ENCODE assay signal across 1 cellular context in the genomic region with DNA sequence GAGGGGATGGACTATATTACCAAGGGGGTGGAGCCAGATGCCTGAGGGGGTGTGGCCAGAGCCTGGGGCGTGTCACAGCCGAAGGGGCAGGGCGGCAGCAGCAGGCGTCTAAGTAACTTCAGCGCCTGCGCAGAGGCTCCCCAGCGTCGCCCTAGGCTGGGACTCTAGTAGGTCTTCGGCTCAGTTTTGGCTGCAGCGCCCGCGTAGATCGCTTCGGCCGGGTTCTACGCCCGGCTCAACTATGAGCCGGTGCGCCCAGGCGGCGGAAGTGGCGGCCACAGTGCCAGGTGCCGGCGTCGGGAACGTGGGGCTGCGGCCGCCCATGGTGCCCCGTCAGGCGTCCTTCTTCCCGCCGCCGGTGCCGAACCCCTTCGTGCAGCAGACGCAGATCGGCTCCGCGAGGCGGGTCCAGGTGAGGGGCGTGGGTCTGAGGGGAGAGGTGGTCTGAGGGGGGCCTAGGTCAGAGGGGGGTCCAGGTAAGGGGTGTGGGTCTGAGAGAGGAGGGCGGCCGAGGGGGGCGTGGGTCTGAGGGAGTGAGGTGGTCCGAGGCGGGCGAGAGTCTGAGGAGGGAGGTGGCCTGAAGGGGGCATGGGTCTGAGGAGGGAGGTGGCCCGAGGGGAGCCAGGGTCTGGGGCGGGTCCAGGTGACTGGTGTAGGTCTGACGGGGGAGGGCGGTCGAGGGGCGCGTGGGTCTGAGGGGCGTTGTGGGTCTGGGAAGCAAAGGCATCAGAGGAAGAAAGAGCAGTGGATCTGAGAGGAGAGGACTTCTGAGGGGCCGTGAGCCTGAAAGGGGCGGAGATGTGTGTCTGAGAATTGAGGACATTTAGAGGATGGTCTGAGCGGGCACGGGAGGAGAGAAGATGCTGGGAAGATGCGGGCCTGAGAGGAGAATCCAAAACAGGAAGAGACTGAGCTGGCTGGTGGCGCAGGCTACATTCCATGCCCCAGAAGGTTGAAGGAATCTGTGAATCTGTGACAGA.
TF ChIP-seq lines count a peak whose summit lies in the region.

A gene with protein sequence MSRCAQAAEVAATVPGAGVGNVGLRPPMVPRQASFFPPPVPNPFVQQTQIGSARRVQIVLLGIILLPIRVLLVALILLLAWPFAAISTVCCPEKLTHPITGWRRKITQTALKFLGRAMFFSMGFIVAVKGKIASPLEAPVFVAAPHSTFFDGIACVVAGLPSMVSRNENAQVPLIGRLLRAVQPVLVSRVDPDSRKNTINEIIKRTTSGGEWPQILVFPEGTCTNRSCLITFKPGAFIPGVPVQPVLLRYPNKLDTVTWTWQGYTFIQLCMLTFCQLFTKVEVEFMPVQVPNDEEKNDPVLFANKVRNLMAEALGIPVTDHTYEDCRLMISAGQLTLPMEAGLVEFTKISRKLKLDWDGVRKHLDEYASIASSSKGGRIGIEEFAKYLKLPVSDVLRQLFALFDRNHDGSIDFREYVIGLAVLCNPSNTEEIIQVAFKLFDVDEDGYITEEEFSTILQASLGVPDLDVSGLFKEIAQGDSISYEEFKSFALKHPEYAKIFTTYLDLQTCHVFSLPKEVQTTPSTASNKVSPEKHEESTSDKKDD (plus strand): TSS at position 132 of the 980 bp plus-strand sequence. CDS start 110 bp downstream, at position 242.

TF ChIP-seq in K562, 482 proteins besides CTCF, POLR2A, EP300 and RAD21 (continued from another document and continues in another):
- TF ChIP-seq FOXK1 (CRISPR knock-in tag; IDR thresholded peaks at IDR 0.05; ENCODE audit: borderline replicate concordance): no peak
- TF ChIP-seq, protein P1, sequence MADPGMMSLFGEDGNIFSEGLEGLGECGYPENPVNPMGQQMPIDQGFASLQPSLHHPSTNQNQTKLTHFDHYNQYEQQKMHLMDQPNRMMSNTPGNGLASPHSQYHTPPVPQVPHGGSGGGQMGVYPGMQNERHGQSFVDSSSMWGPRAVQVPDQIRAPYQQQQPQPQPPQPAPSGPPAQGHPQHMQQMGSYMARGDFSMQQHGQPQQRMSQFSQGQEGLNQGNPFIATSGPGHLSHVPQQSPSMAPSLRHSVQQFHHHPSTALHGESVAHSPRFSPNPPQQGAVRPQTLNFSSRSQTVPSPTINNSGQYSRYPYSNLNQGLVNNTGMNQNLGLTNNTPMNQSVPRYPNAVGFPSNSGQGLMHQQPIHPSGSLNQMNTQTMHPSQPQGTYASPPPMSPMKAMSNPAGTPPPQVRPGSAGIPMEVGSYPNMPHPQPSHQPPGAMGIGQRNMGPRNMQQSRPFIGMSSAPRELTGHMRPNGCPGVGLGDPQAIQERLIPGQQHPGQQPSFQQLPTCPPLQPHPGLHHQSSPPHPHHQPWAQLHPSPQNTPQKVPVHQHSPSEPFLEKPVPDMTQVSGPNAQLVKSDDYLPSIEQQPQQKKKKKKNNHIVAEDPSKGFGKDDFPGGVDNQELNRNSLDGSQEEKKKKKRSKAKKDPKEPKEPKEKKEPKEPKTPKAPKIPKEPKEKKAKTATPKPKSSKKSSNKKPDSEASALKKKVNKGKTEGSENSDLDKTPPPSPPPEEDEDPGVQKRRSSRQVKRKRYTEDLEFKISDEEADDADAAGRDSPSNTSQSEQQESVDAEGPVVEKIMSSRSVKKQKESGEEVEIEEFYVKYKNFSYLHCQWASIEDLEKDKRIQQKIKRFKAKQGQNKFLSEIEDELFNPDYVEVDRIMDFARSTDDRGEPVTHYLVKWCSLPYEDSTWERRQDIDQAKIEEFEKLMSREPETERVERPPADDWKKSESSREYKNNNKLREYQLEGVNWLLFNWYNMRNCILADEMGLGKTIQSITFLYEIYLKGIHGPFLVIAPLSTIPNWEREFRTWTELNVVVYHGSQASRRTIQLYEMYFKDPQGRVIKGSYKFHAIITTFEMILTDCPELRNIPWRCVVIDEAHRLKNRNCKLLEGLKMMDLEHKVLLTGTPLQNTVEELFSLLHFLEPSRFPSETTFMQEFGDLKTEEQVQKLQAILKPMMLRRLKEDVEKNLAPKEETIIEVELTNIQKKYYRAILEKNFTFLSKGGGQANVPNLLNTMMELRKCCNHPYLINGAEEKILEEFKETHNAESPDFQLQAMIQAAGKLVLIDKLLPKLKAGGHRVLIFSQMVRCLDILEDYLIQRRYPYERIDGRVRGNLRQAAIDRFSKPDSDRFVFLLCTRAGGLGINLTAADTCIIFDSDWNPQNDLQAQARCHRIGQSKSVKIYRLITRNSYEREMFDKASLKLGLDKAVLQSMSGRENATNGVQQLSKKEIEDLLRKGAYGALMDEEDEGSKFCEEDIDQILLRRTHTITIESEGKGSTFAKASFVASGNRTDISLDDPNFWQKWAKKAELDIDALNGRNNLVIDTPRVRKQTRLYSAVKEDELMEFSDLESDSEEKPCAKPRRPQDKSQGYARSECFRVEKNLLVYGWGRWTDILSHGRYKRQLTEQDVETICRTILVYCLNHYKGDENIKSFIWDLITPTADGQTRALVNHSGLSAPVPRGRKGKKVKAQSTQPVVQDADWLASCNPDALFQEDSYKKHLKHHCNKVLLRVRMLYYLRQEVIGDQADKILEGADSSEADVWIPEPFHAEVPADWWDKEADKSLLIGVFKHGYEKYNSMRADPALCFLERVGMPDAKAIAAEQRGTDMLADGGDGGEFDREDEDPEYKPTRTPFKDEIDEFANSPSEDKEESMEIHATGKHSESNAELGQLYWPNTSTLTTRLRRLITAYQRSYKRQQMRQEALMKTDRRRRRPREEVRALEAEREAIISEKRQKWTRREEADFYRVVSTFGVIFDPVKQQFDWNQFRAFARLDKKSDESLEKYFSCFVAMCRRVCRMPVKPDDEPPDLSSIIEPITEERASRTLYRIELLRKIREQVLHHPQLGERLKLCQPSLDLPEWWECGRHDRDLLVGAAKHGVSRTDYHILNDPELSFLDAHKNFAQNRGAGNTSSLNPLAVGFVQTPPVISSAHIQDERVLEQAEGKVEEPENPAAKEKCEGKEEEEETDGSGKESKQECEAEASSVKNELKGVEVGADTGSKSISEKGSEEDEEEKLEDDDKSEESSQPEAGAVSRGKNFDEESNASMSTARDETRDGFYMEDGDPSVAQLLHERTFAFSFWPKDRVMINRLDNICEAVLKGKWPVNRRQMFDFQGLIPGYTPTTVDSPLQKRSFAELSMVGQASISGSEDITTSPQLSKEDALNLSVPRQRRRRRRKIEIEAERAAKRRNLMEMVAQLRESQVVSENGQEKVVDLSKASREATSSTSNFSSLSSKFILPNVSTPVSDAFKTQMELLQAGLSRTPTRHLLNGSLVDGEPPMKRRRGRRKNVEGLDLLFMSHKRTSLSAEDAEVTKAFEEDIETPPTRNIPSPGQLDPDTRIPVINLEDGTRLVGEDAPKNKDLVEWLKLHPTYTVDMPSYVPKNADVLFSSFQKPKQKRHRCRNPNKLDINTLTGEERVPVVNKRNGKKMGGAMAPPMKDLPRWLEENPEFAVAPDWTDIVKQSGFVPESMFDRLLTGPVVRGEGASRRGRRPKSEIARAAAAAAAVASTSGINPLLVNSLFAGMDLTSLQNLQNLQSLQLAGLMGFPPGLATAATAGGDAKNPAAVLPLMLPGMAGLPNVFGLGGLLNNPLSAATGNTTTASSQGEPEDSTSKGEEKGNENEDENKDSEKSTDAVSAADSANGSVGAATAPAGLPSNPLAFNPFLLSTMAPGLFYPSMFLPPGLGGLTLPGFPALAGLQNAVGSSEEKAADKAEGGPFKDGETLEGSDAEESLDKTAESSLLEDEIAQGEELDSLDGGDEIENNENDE (IDR thresholded peaks at IDR 0.05; ENCODE audit: low read depth, low read length): no peak
- no peak for TF ChIP-seq ETV6 (IDR thresholded peaks at IDR 0.05; ENCODE audit: borderline replicate concordance in 1 of 2, low read depth in 2 of 2, low read length in 1 of 2)
- TF ChIP-seq ETV6 (CRISPR knock-in tag; IDR thresholded peaks at IDR 0.05; ENCODE audit: borderline replicate concordance): no peak
- TF ChIP-seq, protein P2, sequence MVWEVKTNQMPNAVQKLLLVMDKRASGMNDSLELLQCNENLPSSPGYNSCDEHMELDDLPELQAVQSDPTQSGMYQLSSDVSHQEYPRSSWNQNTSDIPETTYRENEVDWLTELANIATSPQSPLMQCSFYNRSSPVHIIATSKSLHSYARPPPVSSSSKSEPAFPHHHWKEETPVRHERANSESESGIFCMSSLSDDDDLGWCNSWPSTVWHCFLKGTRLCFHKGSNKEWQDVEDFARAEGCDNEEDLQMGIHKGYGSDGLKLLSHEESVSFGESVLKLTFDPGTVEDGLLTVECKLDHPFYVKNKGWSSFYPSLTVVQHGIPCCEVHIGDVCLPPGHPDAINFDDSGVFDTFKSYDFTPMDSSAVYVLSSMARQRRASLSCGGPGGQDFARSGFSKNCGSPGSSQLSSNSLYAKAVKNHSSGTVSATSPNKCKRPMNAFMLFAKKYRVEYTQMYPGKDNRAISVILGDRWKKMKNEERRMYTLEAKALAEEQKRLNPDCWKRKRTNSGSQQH (CRISPR knock-in tag; IDR thresholded peaks at IDR 0.05): peak; percentile 37; the same call in 1 of the 2 replicates
- peak; percentile 72 for TF ChIP-seq HNRNPLL (IDR thresholded peaks at IDR 0.05; ENCODE audit: low read depth, low read length, poor library complexity, severe bottlenecking)
- TF ChIP-seq, protein P3, sequence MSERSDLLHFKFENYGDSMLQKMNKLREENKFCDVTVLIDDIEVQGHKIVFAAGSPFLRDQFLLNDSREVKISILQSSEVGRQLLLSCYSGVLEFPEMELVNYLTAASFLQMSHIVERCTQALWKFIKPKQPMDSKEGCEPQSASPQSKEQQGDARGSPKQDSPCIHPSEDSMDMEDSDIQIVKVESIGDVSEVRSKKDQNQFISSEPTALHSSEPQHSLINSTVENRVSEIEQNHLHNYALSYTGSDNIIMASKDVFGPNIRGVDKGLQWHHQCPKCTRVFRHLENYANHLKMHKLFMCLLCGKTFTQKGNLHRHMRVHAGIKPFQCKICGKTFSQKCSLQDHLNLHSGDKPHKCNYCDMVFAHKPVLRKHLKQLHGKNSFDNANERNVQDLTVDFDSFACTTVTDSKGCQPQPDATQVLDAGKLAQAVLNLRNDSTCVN (CRISPR knock-in tag; IDR thresholded peaks at IDR 0.05): no peak
- TF ChIP-seq, protein P4, sequence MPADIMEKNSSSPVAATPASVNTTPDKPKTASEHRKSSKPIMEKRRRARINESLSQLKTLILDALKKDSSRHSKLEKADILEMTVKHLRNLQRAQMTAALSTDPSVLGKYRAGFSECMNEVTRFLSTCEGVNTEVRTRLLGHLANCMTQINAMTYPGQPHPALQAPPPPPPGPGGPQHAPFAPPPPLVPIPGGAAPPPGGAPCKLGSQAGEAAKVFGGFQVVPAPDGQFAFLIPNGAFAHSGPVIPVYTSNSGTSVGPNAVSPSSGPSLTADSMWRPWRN (IDR thresholded peaks at IDR 0.05; ENCODE audit: low read depth): no peak
- TF ChIP-seq CBX2 (IDR thresholded peaks at IDR 0.05; ENCODE audit: insufficient read depth, low read length, poor library complexity, severe bottlenecking): no peak
- TF ChIP-seq HMGN3 (IDR thresholded peaks at IDR 0.05; ENCODE audit: borderline replicate concordance, extremely low read depth, insufficient read length, low read depth, low read length): peak; percentile 22
- TF ChIP-seq ZKSCAN8 (CRISPR knock-in tag; IDR thresholded peaks at IDR 0.05): no peak
- no peak for TF ChIP-seq ZEB2 (IDR thresholded peaks at IDR 0.05)
- peak; percentile 47; the same call in 1 of the 2 replicates for TF ChIP-seq SP1 (CRISPR knock-in tag; IDR thresholded peaks at IDR 0.05)
- TF ChIP-seq ZNF134 (CRISPR knock-in tag; conservative IDR thresholded peaks at IDR 0.05): no peak
- 0 out of 2 replicates have a peak, but pooled peaks have one; percentile 10 for TF ChIP-seq ELF2 (CRISPR knock-in tag; IDR thresholded peaks at IDR 0.05)
- TF ChIP-seq ETS2 (tag; IDR thresholded peaks at IDR 0.05; ENCODE audit: borderline replicate concordance, poor library complexity, severe bottlenecking): no peak
- no peak for TF ChIP-seq ZNF174 (CRISPR knock-in tag; IDR thresholded peaks at IDR 0.05)
- TF ChIP-seq STAT5A (IDR thresholded peaks at IDR 0.05; ENCODE audit: borderline replicate concordance, low read length): no peak
- peak; percentile 35 for TF ChIP-seq MEIS2 (IDR thresholded peaks at IDR 0.05; ENCODE audit: partially characterized antibody)
- TF ChIP-seq ZFP30 (CRISPR knock-in tag; IDR thresholded peaks at IDR 0.05; ENCODE audit: borderline replicate concordance): no peak
- TF ChIP-seq POLR2G (IDR thresholded peaks at IDR 0.05; ENCODE audit: low read depth, low read length): peak; percentile 79
- TF ChIP-seq ATF1 (CRISPR knock-in tag; IDR thresholded peaks at IDR 0.05): no peak
- 0 out of 2 replicates have a peak, but pooled peaks have one; percentile 10 for TF ChIP-seq ATF1 (tag; IDR thresholded peaks at IDR 0.05)
- TF ChIP-seq, protein P5, sequence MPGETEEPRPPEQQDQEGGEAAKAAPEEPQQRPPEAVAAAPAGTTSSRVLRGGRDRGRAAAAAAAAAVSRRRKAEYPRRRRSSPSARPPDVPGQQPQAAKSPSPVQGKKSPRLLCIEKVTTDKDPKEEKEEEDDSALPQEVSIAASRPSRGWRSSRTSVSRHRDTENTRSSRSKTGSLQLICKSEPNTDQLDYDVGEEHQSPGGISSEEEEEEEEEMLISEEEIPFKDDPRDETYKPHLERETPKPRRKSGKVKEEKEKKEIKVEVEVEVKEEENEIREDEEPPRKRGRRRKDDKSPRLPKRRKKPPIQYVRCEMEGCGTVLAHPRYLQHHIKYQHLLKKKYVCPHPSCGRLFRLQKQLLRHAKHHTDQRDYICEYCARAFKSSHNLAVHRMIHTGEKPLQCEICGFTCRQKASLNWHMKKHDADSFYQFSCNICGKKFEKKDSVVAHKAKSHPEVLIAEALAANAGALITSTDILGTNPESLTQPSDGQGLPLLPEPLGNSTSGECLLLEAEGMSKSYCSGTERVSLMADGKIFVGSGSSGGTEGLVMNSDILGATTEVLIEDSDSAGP (CRISPR knock-in tag; IDR thresholded peaks at IDR 0.05): no peak
- TF ChIP-seq, protein P6, sequence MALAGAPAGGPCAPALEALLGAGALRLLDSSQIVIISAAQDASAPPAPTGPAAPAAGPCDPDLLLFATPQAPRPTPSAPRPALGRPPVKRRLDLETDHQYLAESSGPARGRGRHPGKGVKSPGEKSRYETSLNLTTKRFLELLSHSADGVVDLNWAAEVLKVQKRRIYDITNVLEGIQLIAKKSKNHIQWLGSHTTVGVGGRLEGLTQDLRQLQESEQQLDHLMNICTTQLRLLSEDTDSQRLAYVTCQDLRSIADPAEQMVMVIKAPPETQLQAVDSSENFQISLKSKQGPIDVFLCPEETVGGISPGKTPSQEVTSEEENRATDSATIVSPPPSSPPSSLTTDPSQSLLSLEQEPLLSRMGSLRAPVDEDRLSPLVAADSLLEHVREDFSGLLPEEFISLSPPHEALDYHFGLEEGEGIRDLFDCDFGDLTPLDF (CRISPR knock-in tag; IDR thresholded peaks at IDR 0.05): no peak
- TF ChIP-seq L3MBTL2 (IDR thresholded peaks at IDR 0.05): peak; percentile 81
- TF ChIP-seq, protein P7, sequence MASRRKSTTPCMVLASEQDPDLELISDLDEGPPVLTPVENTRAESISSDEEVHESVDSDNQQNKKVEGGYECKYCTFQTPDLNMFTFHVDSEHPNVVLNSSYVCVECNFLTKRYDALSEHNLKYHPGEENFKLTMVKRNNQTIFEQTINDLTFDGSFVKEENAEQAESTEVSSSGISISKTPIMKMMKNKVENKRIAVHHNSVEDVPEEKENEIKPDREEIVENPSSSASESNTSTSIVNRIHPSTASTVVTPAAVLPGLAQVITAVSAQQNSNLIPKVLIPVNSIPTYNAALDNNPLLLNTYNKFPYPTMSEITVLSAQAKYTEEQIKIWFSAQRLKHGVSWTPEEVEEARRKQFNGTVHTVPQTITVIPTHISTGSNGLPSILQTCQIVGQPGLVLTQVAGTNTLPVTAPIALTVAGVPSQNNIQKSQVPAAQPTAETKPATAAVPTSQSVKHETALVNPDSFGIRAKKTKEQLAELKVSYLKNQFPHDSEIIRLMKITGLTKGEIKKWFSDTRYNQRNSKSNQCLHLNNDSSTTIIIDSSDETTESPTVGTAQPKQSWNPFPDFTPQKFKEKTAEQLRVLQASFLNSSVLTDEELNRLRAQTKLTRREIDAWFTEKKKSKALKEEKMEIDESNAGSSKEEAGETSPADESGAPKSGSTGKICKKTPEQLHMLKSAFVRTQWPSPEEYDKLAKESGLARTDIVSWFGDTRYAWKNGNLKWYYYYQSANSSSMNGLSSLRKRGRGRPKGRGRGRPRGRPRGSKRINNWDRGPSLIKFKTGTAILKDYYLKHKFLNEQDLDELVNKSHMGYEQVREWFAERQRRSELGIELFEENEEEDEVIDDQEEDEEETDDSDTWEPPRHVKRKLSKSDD (conservative IDR thresholded peaks at IDR 0.05; ENCODE audit: low read length): no peak
- TF ChIP-seq RBFOX2 (IDR thresholded peaks at IDR 0.05; ENCODE audit: low read depth, low read length): peak; percentile 76
- no peak for TF ChIP-seq HDGF (IDR thresholded peaks at IDR 0.05)
